In genomic region chr20:25321991-25322390, GRCh38 we compare ENCODE assay signal across 25 cellular contexts.
DNase-seq lines count a peak whose midpoint lies in the region; ATAC-seq, FAIRE-seq and TF ChIP-seq lines count a peak whose summit lies in the region.
"Had no signal": no experiment of that assay in that cellular context is flagged by ENCODE, and none has a peak within 500 bp of the region (broad histone marks: within the 10 kb centered on the region; RNA-seq: fewer than 3 reads in every experiment).

No MANE protein-coding gene starts in this region.

- H3K27ac ChIP-seq in kidney (ENCODE audit: low read depth in 2 of 2, low read length in 2 of 2): no peak overlapping the region
- H3K27ac ChIP-seq: PC-9, tibial artery had no signal

- no peaks in the 10 kb centered on the region for H3K9me3 Mint-ChIP-seq in activated CD8-positive, alpha-beta T cell treated with anti-CD3 and anti-CD28 coated beads, Interleukin-2, amount 10 ng/mL, durations not matched to agents 7 days and 5 days (ENCODE audit: insufficient read depth)
- no peaks in the 10 kb centered on the region for H3K9me3 Mint-ChIP-seq in activated CD8-positive, alpha-beta T cell treated with anti-CD3 and anti-CD28 coated beads for 36 hours
- H3K9me3 Mint-ChIP-seq in dendritic cell treated with granulocyte-macrophage colony-stimulating factor and Interleukin-4, amounts not matched to agents 40 ng/mL and 50 ng/mL, for 4 days: no peaks in the 10 kb centered on the region
- H3K9me3 Mint-ChIP-seq in stimulated activated effector memory CD8-positive, alpha-beta T cell treated with anti-CD3 and anti-CD28 coated beads, Interleukin-12 subunit alpha, Interleukin-12 subunit beta, amount 100 ng/mL, for 72 hours: no peaks in the 10 kb centered on the region
- H3K9me3 Mint-ChIP-seq: activated B cell treated with CpG ODN at 0.5 μM for 24 hours, GM23338, T-cell had no signal

- POLR2A ChIA-PET in activated CD8-positive, alpha-beta T cell treated with anti-CD3 and anti-CD28 coated beads, Interleukin-2, amount 10 ng/mL, durations not matched to agents 7 days and 5 days (lab: Charles Lee): interaction anchor here (0.5 kb wide), 1 partner anchor 16 kb away, joined by 3 read pairs; no protein-coding TSS in a partner anchor
- POLR2A ChIA-PET in activated CD8-positive, alpha-beta T cell treated with anti-CD3 and anti-CD28 coated beads for 36 hours (lab: Charles Lee): interaction anchor here (1.0 kb wide), 1 partner anchor 69 kb away, joined by 3 read pairs; no protein-coding TSS in a partner anchor

- H3K4me1 ChIP-seq in kidney (ENCODE audit: control insufficient read depth in 1 of 2, insufficient read depth in 1 of 2, low read depth in 1 of 2, low read length in 2 of 2): peaks cover 0 to 5% of the 10 kb centered on the region in 2 donors
- H3K4me1 ChIP-seq: tibial artery had no signal

- peaks cover 23% of the 10 kb centered on the region for H3K4me1 Mint-ChIP-seq in activated CD8-positive, alpha-beta T cell treated with anti-CD3 and anti-CD28 coated beads, Interleukin-2, amount 10 ng/mL, durations not matched to agents 7 days and 5 days (ENCODE audit: low read depth)
- peaks cover 25% of the 10 kb centered on the region for H3K4me1 Mint-ChIP-seq in activated CD8-positive, alpha-beta T cell treated with anti-CD3 and anti-CD28 coated beads for 36 hours (ENCODE audit: low read depth)
- H3K4me1 Mint-ChIP-seq in dendritic cell treated with granulocyte-macrophage colony-stimulating factor and Interleukin-4, amounts not matched to agents 40 ng/mL and 50 ng/mL, for 4 days (ENCODE audit: low read depth): peaks cover 93% of the 10 kb centered on the region
- H3K4me1 Mint-ChIP-seq in stimulated activated effector memory CD8-positive, alpha-beta T cell treated with anti-CD3 and anti-CD28 coated beads, Interleukin-12 subunit alpha, Interleukin-12 subunit beta, amount 100 ng/mL, for 72 hours: peaks cover 29% of the 10 kb centered on the region

- no peak overlapping the region for H3K9ac ChIP-seq in kidney (ENCODE audit: low read length in 2 of 2)

- no peak for TF ChIP-seq CTCF in activated CD8-positive, alpha-beta T cell treated with anti-CD3 and anti-CD28 coated beads for 36 hours (IDR thresholded peaks at IDR 0.05)
- TF ChIP-seq CTCF in kidney (IDR thresholded peaks at IDR 0.05; ENCODE audit: borderline replicate concordance, extremely low read depth, insufficient read depth): no peak

- peak; percentile 12 for DNase-seq in activated CD8-positive, alpha-beta T cell treated with anti-CD3 and anti-CD28 coated beads, Interleukin-2, amount 10 ng/mL, durations not matched to agents 7 days and 5 days
- no peak for DNase-seq in activated CD8-positive, alpha-beta T cell treated with anti-CD3 and anti-CD28 coated beads for 36 hours
- DNase-seq in MV-4-11 (lab: John Stamatoyannopoulos, UW) (peak; percentile 71), kidney (no peak)
- no peak for DNase-seq in stimulated activated effector memory CD8-positive, alpha-beta T cell treated with anti-CD3 and anti-CD28 coated beads, Interleukin-12 subunit alpha, Interleukin-12 subunit beta, amount 100 ng/mL, for 72 hours (ENCODE audit: low spot score in 2 of 2)
- DNase-seq: body of pancreas; Calu3; mammary epithelial cell; NCI-H1105; NCI-H2029 treated with DMSO at 0.1 percent for 48 hours; NCI-H226; NCI-H774; PC-9; retina; SHP77 treated with DMSO at 0.1 percent for 48 hours; stimulated activated CD4-positive, alpha-beta T cell treated with anti-CD3 and anti-CD28 coated beads, Interleukin-2, amount 100 ng/mL, for 48 hours; stimulated activated naive CD8-positive, alpha-beta T cell treated with anti-CD3 and anti-CD28 coated beads, Interleukin-15, Interleukin-2, amounts not matched to agents 100 U/mL and 50 U/mL, for 24 hours had no signal

- no peaks in the 10 kb centered on the region for H3K9me3 ChIP-seq in kidney (ENCODE audit: control insufficient read depth in 1 of 2, low read length in 2 of 2)
- H3K9me3 ChIP-seq: body of pancreas, tibial artery had no signal

- H3K27ac Mint-ChIP-seq in activated CD8-positive, alpha-beta T cell treated with anti-CD3 and anti-CD28 coated beads, Interleukin-2, amount 10 ng/mL, durations not matched to agents 7 days and 5 days: peak overlapping the region; percentile 74
- H3K27ac Mint-ChIP-seq in activated CD8-positive, alpha-beta T cell treated with anti-CD3 and anti-CD28 coated beads for 36 hours: no peak overlapping the region
- H3K27ac Mint-ChIP-seq in dendritic cell treated with granulocyte-macrophage colony-stimulating factor and Interleukin-4, amounts not matched to agents 40 ng/mL and 50 ng/mL, for 4 days: peak overlapping the region; percentile 94
- peak overlapping the region; percentile 87 for H3K27ac Mint-ChIP-seq in stimulated activated effector memory CD8-positive, alpha-beta T cell treated with anti-CD3 and anti-CD28 coated beads, Interleukin-12 subunit alpha, Interleukin-12 subunit beta, amount 100 ng/mL, for 72 hours
- H3K27ac Mint-ChIP-seq: activated B cell treated with CpG ODN at 0.5 μM for 24 hours, GM23338 had no signal

- no peak overlapping the region for H3K4me3 ChIP-seq in kidney (ENCODE audit: low read length in 2 of 2)
- H3K4me3 ChIP-seq: body of pancreas, GM23338, PC-9, tibial artery had no signal

- no peaks in the 10 kb centered on the region for H3K27me3 Mint-ChIP-seq in activated CD8-positive, alpha-beta T cell treated with anti-CD3 and anti-CD28 coated beads, Interleukin-2, amount 10 ng/mL, durations not matched to agents 7 days and 5 days (ENCODE audit: low read depth)
- no peaks in the 10 kb centered on the region for H3K27me3 Mint-ChIP-seq in activated CD8-positive, alpha-beta T cell treated with anti-CD3 and anti-CD28 coated beads for 36 hours
- no peaks in the 10 kb centered on the region for H3K27me3 Mint-ChIP-seq in dendritic cell treated with granulocyte-macrophage colony-stimulating factor and Interleukin-4, amounts not matched to agents 40 ng/mL and 50 ng/mL, for 4 days
- H3K27me3 Mint-ChIP-seq: activated B cell treated with CpG ODN at 0.5 μM for 24 hours, T-cell had no signal

- peaks cover 8% of the 10 kb centered on the region for H3K36me3 Mint-ChIP-seq in activated CD8-positive, alpha-beta T cell treated with anti-CD3 and anti-CD28 coated beads, Interleukin-2, amount 10 ng/mL, durations not matched to agents 7 days and 5 days (ENCODE audit: low read depth)
- H3K36me3 Mint-ChIP-seq in activated CD8-positive, alpha-beta T cell treated with anti-CD3 and anti-CD28 coated beads for 36 hours (ENCODE audit: low read depth): peaks cover 7% of the 10 kb centered on the region
- H3K36me3 Mint-ChIP-seq in dendritic cell treated with granulocyte-macrophage colony-stimulating factor and Interleukin-4, amounts not matched to agents 40 ng/mL and 50 ng/mL, for 4 days (ENCODE audit: low read depth): peaks cover 69% of the 10 kb centered on the region
- H3K36me3 Mint-ChIP-seq in stimulated activated effector memory CD8-positive, alpha-beta T cell treated with anti-CD3 and anti-CD28 coated beads, Interleukin-12 subunit alpha, Interleukin-12 subunit beta, amount 100 ng/mL, for 72 hours: peaks cover 12% of the 10 kb centered on the region

- no peak for ATAC-seq in activated CD8-positive, alpha-beta T cell treated with anti-CD3 and anti-CD28 coated beads, Interleukin-2, amount 10 ng/mL, durations not matched to agents 7 days and 5 days
- ATAC-seq in activated CD8-positive, alpha-beta T cell treated with anti-CD3 and anti-CD28 coated beads for 36 hours: no peak
- ATAC-seq in stimulated activated effector memory CD8-positive, alpha-beta T cell treated with anti-CD3 and anti-CD28 coated beads, Interleukin-12 subunit alpha, Interleukin-12 subunit beta, amount 100 ng/mL, for 72 hours: no peak
- ATAC-seq in GM18502 (IDR thresholded peaks at IDR 0.05; ENCODE audit: poor library complexity, unreplicated experiment) (no peak), GM18519 (IDR thresholded peaks at IDR 0.05; ENCODE audit: low FRiP score, unreplicated experiment) (no peak)
- ATAC-seq: body of pancreas, GM23338, T-cell had no signal

- H3K36me3 ChIP-seq in kidney (ENCODE audit: control insufficient read depth in 1 of 2, insufficient read depth in 2 of 2, low read length in 2 of 2): peaks cover 5 to 8% of the 10 kb centered on the region in 2 donors

- intact Hi-C loops in activated CD8-positive, alpha-beta T cell treated with anti-CD3 and anti-CD28 coated beads for 36 hours (cut with micrococcal nuclease): no loop called here
- intact Hi-C loops in dendritic cell treated with granulocyte-macrophage colony-stimulating factor and Interleukin-4, amounts not matched to agents 40 ng/mL and 50 ng/mL, for 4 days (cut with micrococcal nuclease): no loop called here
- intact Hi-C loops in kidney (cut with DNase I): no loop called here

- CTCF ChIA-PET in activated CD8-positive, alpha-beta T cell treated with anti-CD3 and anti-CD28 coated beads, Interleukin-2, amount 10 ng/mL, durations not matched to agents 7 days and 5 days (lab: Charles Lee): interaction anchor here (1.3 to 1.9 kb wide), 4 partner anchors 23 to 77 kb away, joined by 4 to 9 read pairs (median 5); no protein-coding TSS in a partner anchor
- CTCF ChIA-PET in activated CD8-positive, alpha-beta T cell treated with anti-CD3 and anti-CD28 coated beads for 36 hours (lab: Charles Lee): interaction anchor here (1.1 kb wide), 1 partner anchor 77 kb away, joined by 5 read pairs; no protein-coding TSS in a partner anchor

- H3K4me3 Mint-ChIP-seq in activated CD8-positive, alpha-beta T cell treated with anti-CD3 and anti-CD28 coated beads, Interleukin-2, amount 10 ng/mL, durations not matched to agents 7 days and 5 days: no peak overlapping the region
- H3K4me3 Mint-ChIP-seq in activated CD8-positive, alpha-beta T cell treated with anti-CD3 and anti-CD28 coated beads for 36 hours: no peak overlapping the region
- no peak overlapping the region for H3K4me3 Mint-ChIP-seq in dendritic cell treated with granulocyte-macrophage colony-stimulating factor and Interleukin-4, amounts not matched to agents 40 ng/mL and 50 ng/mL, for 4 days
- peak overlapping the region; percentile 1 for H3K4me3 Mint-ChIP-seq in stimulated activated effector memory CD8-positive, alpha-beta T cell treated with anti-CD3 and anti-CD28 coated beads, Interleukin-12 subunit alpha, Interleukin-12 subunit beta, amount 100 ng/mL, for 72 hours
- H3K4me3 Mint-ChIP-seq: activated B cell treated with CpG ODN at 0.5 μM for 24 hours, GM23338, T-cell had no signal

- FAIRE-seq in kidney (lab: Jason Lieb, UNC): no peak
- FAIRE-seq: colon had no signal

Comparison
In these comparisons a context has a peak if more than half of its experiments do, and no peak if none do; other contexts are left out.
1. DNase-seq: peak in activated CD8-positive, alpha-beta T cell treated with anti-CD3 and anti-CD28 coated beads, Interleukin-2, amount 10 ng/mL, durations not matched to agents 7 days and 5 days (single experiment) and MV-4-11 (single experiment); none in activated CD8-positive, alpha-beta T cell treated with anti-CD3 and anti-CD28 coated beads for 36 hours (single experiment), stimulated activated effector memory CD8-positive, alpha-beta T cell treated with anti-CD3 and anti-CD28 coated beads, Interleukin-12 subunit alpha, Interleukin-12 subunit beta, amount 100 ng/mL, for 72 hours (0 of 2) and kidney (single experiment).